In the genomic region with DNA sequence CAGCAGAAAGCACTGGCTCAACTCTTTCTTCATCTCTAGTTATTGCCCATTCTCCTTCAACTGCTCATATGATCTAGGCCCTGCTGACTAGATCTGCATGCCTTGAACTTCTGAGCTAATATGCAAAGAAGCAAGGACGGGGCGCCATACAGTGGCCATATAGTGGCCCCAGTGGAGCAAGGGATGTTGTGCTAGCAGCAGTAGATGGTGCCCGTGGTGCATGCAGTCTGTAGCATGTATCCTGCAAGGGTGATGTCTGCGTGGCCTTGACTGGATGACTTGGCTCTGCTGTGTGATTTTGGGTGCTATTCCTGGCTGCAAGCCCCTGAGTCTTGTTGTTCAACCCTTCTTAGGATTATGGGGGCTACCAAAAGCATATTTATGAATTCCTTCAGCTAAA, we compare ENCODE assay signal across 25 cellular contexts. TPM values are rescaled to one million over a fixed set of nuclear protein-coding genes. Genes with fewer than 3 reads are reported as not detected.
DNase-seq lines count a peak whose midpoint lies in the region; ATAC-seq and TF ChIP-seq lines count a peak whose summit lies in the region.
"Had no signal": no experiment of that assay in that cellular context is flagged by ENCODE, and none has a peak within 500 bp of the region (broad histone marks: within the 10 kb centered on the region; RNA-seq: fewer than 3 reads in every experiment).

No MANE protein-coding gene starts in this region.

- no peak overlapping the region for H2AK5ac ChIP-seq in H9 (ENCODE audit: insufficient read length, low read length)

- no peak overlapping the region for H2BK20ac ChIP-seq in H9 (ENCODE audit: low read depth, low read length, poor library complexity, severe bottlenecking)

- H3K36me3 Mint-ChIP-seq in H9 (ENCODE audit: insufficient read depth in 1 of 3, low read depth in 3 of 3) (no peaks in the 10 kb centered on the region), T-cell (no peaks in the 10 kb centered on the region)
- H3K36me3 Mint-ChIP-seq: naive B cell had no signal

- H3K79me1 ChIP-seq in H9 (ENCODE audit: insufficient read depth, low read depth, low read length, poor library complexity, severe bottlenecking): no peaks in the 10 kb centered on the region

- H3K4me1 Mint-ChIP-seq in H9 (peaks cover 4 to 9% of the 10 kb centered on the region in 2 experiments; a peak in 1 of 4 replicates), T-cell (no peaks in the 10 kb centered on the region)
- H3K4me1 Mint-ChIP-seq: naive B cell had no signal

- no peak overlapping the region for H3K23ac ChIP-seq in H9 (ENCODE audit: insufficient read length, low read depth, low read length)

- H3K36me3 ChIP-seq in Loucy (ENCODE audit: insufficient read depth, low read length) (no peaks in the 10 kb centered on the region), heart left ventricle (no peaks in the 10 kb centered on the region), WERI-Rb-1 (no peaks in the 10 kb centered on the region)
- H3K36me3 ChIP-seq: brain microvascular endothelial cell, upper lobe of left lung had no signal

- H2AFZ ChIP-seq in H9 (ENCODE audit: low read length) (no peak overlapping the region), Loucy (ENCODE audit: low read length) (no peak overlapping the region)

- H4K20me1 ChIP-seq in H9 (ENCODE audit: control insufficient read depth, insufficient read depth, insufficient read length) (no peaks in the 10 kb centered on the region), Loucy (ENCODE audit: insufficient read depth, low read length, poor library complexity, severe bottlenecking) (no peaks in the 10 kb centered on the region)

- H4K5ac ChIP-seq in H9 (ENCODE audit: insufficient read length, low read depth, low read length): no peak overlapping the region

- H3K27me3 ChIP-seq in H9 (ENCODE audit: insufficient read depth, low read length) (no peaks in the 10 kb centered on the region), Loucy (ENCODE audit: insufficient read depth, low read length, poor library complexity, severe bottlenecking) (no peaks in the 10 kb centered on the region), heart left ventricle (no peaks in the 10 kb centered on the region), WERI-Rb-1 (ENCODE audit: insufficient read depth, low read depth, severe bottlenecking) (no peaks in the 10 kb centered on the region)
- H3K27me3 ChIP-seq: brain microvascular endothelial cell, foreskin keratinocyte, upper lobe of left lung had no signal

- no peak overlapping the region for H3K56ac ChIP-seq in H9 (ENCODE audit: insufficient read length, low read depth, low read length)

- no peak overlapping the region for H3K4me3 ChIP-seq in Loucy (ENCODE audit: low read length, poor library complexity, severe bottlenecking)
- no peak overlapping the region for H3K4me3 ChIP-seq in fibroblast of villous mesenchyme (ENCODE audit: low read depth, low read length)
- H3K4me3 ChIP-seq in heart left ventricle: no peak overlapping the region
- H3K4me3 ChIP-seq in WERI-Rb-1 (ENCODE audit: low read depth, low read length): no peak overlapping the region
- H3K4me3 ChIP-seq: smooth muscle cell, upper lobe of left lung had no signal

- WGBS in H9 (ENCODE audit: extremely low coverage, insufficient read length, low lambda C conversion rate): no CpG with 5 or more reads among the region's 4 CpGs
- 85 to 91% (median 88%) methylated on average over 4 of the region's 4 CpGs for WGBS in heart left ventricle, 4 donors

- no peak overlapping the region for H3K18ac ChIP-seq in H9 (ENCODE audit: insufficient read length, low read depth, low read length)

- H3K79me2 ChIP-seq in H9 (ENCODE audit: insufficient read depth, low read length) (no peaks in the 10 kb centered on the region), Loucy (ENCODE audit: insufficient read depth, low read length) (no peaks in the 10 kb centered on the region)

- H4K8ac ChIP-seq in H9 (replicated peaks; ENCODE audit: insufficient read length, low read depth, low read length): no peak overlapping the region

- H3K4me2 ChIP-seq in H9 (ENCODE audit: insufficient read depth, insufficient read length, low read length): no peak overlapping the region
- H3K4me2 ChIP-seq in Loucy (ENCODE audit: low read depth, low read length, poor library complexity, severe bottlenecking): no peak overlapping the region
- H3K4me2 ChIP-seq: smooth muscle cell had no signal

- POLR2A ChIA-PET in T-cell (lab: Charles Lee): no interaction called here

- no peaks in the 10 kb centered on the region for H3K23me2 ChIP-seq in H9 (ENCODE audit: insufficient read length, low read depth, low read length, poor library complexity, severe bottlenecking)

- H2BK15ac ChIP-seq in H9 (ENCODE audit: low read depth, low read length): no peak overlapping the region

- TF ChIP-seq POLR2A in heart left ventricle (IDR thresholded peaks at IDR 0.05): no peak

- H3K27me3 Mint-ChIP-seq in H9 (ENCODE audit: low read depth) (no peaks in the 10 kb centered on the region), T-cell (peaks cover 0 to 4% of the 10 kb centered on the region in 2 donors)
- H3K27me3 Mint-ChIP-seq: CD4-positive, alpha-beta T cell; naive B cell had no signal

- H3T11ph ChIP-seq in H9 (ENCODE audit: low read length): no peak overlapping the region

- H3F3A ChIP-seq in Loucy (ENCODE audit: low read depth): no peaks in the 10 kb centered on the region

- H3K4me1 ChIP-seq in H9 (ENCODE audit: insufficient read depth, low read length): no peaks in the 10 kb centered on the region; the same call in 1 of the 2 replicates
- H3K4me1 ChIP-seq in Loucy (ENCODE audit: insufficient read depth, low read length, poor library complexity, severe bottlenecking): no peaks in the 10 kb centered on the region
- H3K4me1 ChIP-seq in heart left ventricle: no peaks in the 10 kb centered on the region
- H3K4me1 ChIP-seq: foreskin keratinocyte, upper lobe of left lung had no signal

- no peak for TF ChIP-seq CTCF in H9 (conservative IDR thresholded peaks at IDR 0.05)
- peak; percentile 46 for TF ChIP-seq CTCF in Loucy (conservative IDR thresholded peaks at IDR 0.05; ENCODE audit: low read length)
- TF ChIP-seq CTCF in fibroblast of villous mesenchyme (IDR thresholded peaks at IDR 0.05; ENCODE audit: insufficient read depth, low read depth, low read length): no peak
- no peak for TF ChIP-seq CTCF in heart left ventricle (IDR thresholded peaks at IDR 0.05)
- no peak for TF ChIP-seq CTCF in WERI-Rb-1 (IDR thresholded peaks at IDR 0.05; ENCODE audit: low read depth, low read length)

- no peak overlapping the region for H2BK120ac ChIP-seq in H9 (ENCODE audit: low read depth, low read length, poor library complexity, severe bottlenecking)

- H3K9me2 ChIP-seq in Loucy (replicated peaks; ENCODE audit: low read depth, low read length): no peaks in the 10 kb centered on the region

- H3K9me3 ChIP-seq in H9 (ENCODE audit: control insufficient read depth, low read depth, low read length): no peaks in the 10 kb centered on the region
- H3K9me3 ChIP-seq in Loucy (ENCODE audit: insufficient read depth, low read depth, low read length): no peaks in the 10 kb centered on the region
- H3K9me3 ChIP-seq in heart left ventricle: no peaks in the 10 kb centered on the region
- no peaks in the 10 kb centered on the region for H3K9me3 ChIP-seq in WERI-Rb-1 (ENCODE audit: severe bottlenecking)
- H3K9me3 ChIP-seq: upper lobe of left lung had no signal

- H4K91ac ChIP-seq in H9 (ENCODE audit: insufficient read length, low read depth, low read length): no peak overlapping the region

- H3K14ac ChIP-seq in H9 (ENCODE audit: insufficient read depth, low read length): no peak overlapping the region

- ATAC-seq in heart left ventricle (no peak), T-cell (replicated peaks in 1 of 4) (no peak)
- ATAC-seq: activated CD8-positive, alpha-beta T cell treated with anti-CD3 and anti-CD28 coated beads, Interleukin-2, amount 10 ng/mL, durations not matched to agents 7 days and 5 days; foreskin keratinocyte; left lobe of liver had no signal

- H3K9ac ChIP-seq in H9 (ENCODE audit: extremely low read depth, insufficient read length, low read length) (no peak overlapping the region), Loucy (ENCODE audit: low read depth, low read length, poor library complexity, severe bottlenecking) (no peak overlapping the region)

- intact Hi-C loops in heart left ventricle (cut with DNase I): loop anchor here in 1 of 10 donors (10.0 kb wide), 1 partner anchor 504 kb away; no protein-coding TSS in a partner anchor

- H3K9me3 Mint-ChIP-seq in H9 (no peaks in the 10 kb centered on the region), T-cell (no peaks in the 10 kb centered on the region)
- H3K9me3 Mint-ChIP-seq: CD4-positive, alpha-beta T cell; naive B cell had no signal

- H3K27ac ChIP-seq in H9 (ENCODE audit: insufficient read length, low read depth, low read length): no peak overlapping the region
- H3K27ac ChIP-seq in heart left ventricle: no peak overlapping the region
- no peak overlapping the region for H3K27ac ChIP-seq in WERI-Rb-1
- H3K27ac ChIP-seq: brain microvascular endothelial cell, epithelial cell of prostate, foreskin keratinocyte, upper lobe of left lung had no signal

- DNase-seq in H9 (peak; percentile 32), RPMI8226 (peak; percentile 14), fibroblast of villous mesenchyme (ENCODE audit: low read depth) (peak; percentile 6), heart left ventricle (no peak), WERI-Rb-1 (no peak), T-cell (no peak), kidney glomerular epithelial cell (lab: John Stamatoyannopoulos, UW) (no peak)
- DNase-seq: activated CD4-positive, alpha-beta T cell treated with anti-CD3 and anti-CD28 coated beads for 1 hour; activated CD8-positive, alpha-beta T cell treated with anti-CD3 and anti-CD28 coated beads, Interleukin-2, amount 10 ng/mL, durations not matched to agents 7 days and 5 days; activated gamma-delta T cell; activated T-cell treated with anti-CD3 and anti-CD28 coated beads for 4 hours; brain microvascular endothelial cell; CD4-positive, alpha-beta T cell; foreskin keratinocyte; GOT3; naive B cell; NCI-H1417; NCI-H510A; occipital lobe; stimulated activated CD4-positive, alpha-beta T cell treated with anti-CD3 and anti-CD28 coated beads, Interleukin-2, amount 100 ng/mL, for 24 hours; upper lobe of left lung had no signal

- no peak overlapping the region for H3K4me3 Mint-ChIP-seq in H9
- H3K4me3 Mint-ChIP-seq in T-cell: no peak overlapping the region
- H3K4me3 Mint-ChIP-seq: activated CD8-positive, alpha-beta T cell treated with anti-CD3 and anti-CD28 coated beads, Interleukin-2, amount 10 ng/mL, durations not matched to agents 7 days and 5 days; CD4-positive, alpha-beta T cell; naive B cell had no signal

- CTCF ChIA-PET in T-cell (lab: Charles Lee): no interaction called here

- H3K27ac Mint-ChIP-seq in H9 (peak overlapping the region in 1 of 3 experiments; percentile 87; a peak in 1 of 7 replicates), T-cell (no peak overlapping the region)
- H3K27ac Mint-ChIP-seq: activated CD8-positive, alpha-beta T cell treated with anti-CD3 and anti-CD28 coated beads, Interleukin-2, amount 10 ng/mL, durations not matched to agents 7 days and 5 days; CD4-positive, alpha-beta T cell; naive B cell had no signal

- no peak overlapping the region for H2BK12ac ChIP-seq in H9 (ENCODE audit: insufficient read length, low read depth, low read length)

- H3K4ac ChIP-seq in H9 (ENCODE audit: low read depth, low read length): no peak overlapping the region

- H2BK5ac ChIP-seq in H9 (ENCODE audit: insufficient read length, low read length): no peak overlapping the region

RNA-seq across cellular contexts. Expression of gene NMD3, which starts 12.2 kb away (rescaled TPM):
- total RNA-seq in H9 (2021): 55.5 and 55.6 TPM in 2 replicates
- 42.8 and 80.7 TPM in 2 replicates for total RNA-seq in fibroblast of villous mesenchyme
- total RNA-seq in heart left ventricle: 10 to 100 TPM; 28.9 to 74.9 (median 57.6) TPM
- 10 to 100 TPM; 20.4 to 48.6 TPM for polyA plus RNA-seq in heart left ventricle
- 10 to 100 TPM; 39.2 to 43.4 (median 42.4) TPM for total RNA-seq in T-cell

Comparison
In these comparisons a context has a peak if more than half of its experiments do, and no peak if none do; other contexts are left out.
1. DNase-seq: peak in H9 (single experiment), RPMI8226 (single experiment) and fibroblast of villous mesenchyme (single experiment); none in heart left ventricle (0 of 5), WERI-Rb-1 (single experiment), T-cell (0 of 34) and kidney glomerular epithelial cell (single experiment).